In the genomic region with DNA sequence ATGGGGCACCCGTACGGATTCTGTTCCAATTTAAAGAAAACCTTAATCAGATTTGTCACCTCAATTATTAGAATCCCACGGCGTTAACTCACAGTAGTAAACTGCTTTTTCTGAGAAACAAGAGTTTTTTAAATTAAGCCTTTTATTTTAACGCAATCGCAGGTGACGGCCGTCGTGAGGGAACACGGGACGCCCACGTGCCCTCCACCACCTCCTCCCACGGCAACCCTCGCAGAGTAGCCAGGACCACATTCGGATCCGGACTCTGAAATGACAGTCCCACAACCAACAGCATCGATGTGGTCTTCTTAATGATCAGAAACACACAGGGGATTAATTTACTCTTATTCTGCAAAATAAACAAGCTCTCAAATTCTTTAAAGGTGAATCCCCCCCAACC, we compare ENCODE assay signal across 28 cellular contexts. TPM values are rescaled to one million over a fixed set of nuclear protein-coding genes. Genes with fewer than 3 reads are reported as not detected.
"Had no signal": no experiment of that assay in that cellular context is flagged by ENCODE, and none has a peak within 500 bp of the region (broad histone marks: within the 10 kb centered on the region; RNA-seq: fewer than 3 reads in every experiment).

No MANE protein-coding gene starts in this region.

- H3K4me3 ChIP-seq: breast epithelium, esophagus muscularis mucosa, heart left ventricle, neural progenitor cell, psoas muscle, sigmoid colon, transverse colon had no signal

- FAIRE-seq: small intestine had no signal

- H3K27ac ChIP-seq: breast epithelium, esophagus muscularis mucosa, foreskin keratinocyte, heart left ventricle, neural progenitor cell, parathyroid adenoma, psoas muscle, sigmoid colon, transverse colon had no signal

- H3K9me3 ChIP-seq: breast epithelium, esophagus muscularis mucosa, psoas muscle, sigmoid colon, transverse colon had no signal

- H3K27me3 ChIP-seq: breast epithelium, esophagus muscularis mucosa, foreskin keratinocyte, heart left ventricle, neural progenitor cell, sigmoid colon, transverse colon had no signal

- H3K36me3 ChIP-seq: breast epithelium, neural progenitor cell, transverse colon had no signal

- ATAC-seq: activated CD4-positive, alpha-beta T cell treated with anti-CD3 and anti-CD28 coated beads for 36 hours; activated naive CD4-positive, alpha-beta T cell treated with anti-CD3 and anti-CD28 coated beads, Interleukin-2, amount 50 U/mL, for 72 hours; activated T-cell treated with anti-CD3 and anti-CD28 coated beads, Interleukin-2, amount 50 U/mL, for 72 hours; foreskin keratinocyte; natural killer cell; psoas muscle had no signal

- DNase-seq: activated CD4-positive, alpha-beta T cell treated with anti-CD3 and anti-CD28 coated beads for 36 hours; activated CD4-positive, alpha-beta T cell treated with anti-CD3 and anti-CD28 coated beads, Interleukin-2, amount 50 U/mL, for 4 hours; activated CD4-positive, CD25-positive, alpha-beta regulatory T cell; activated naive CD4-positive, alpha-beta T cell; activated T-cell treated with anti-CD3 and anti-CD28 coated beads for 4 hours; activated T-cell treated with anti-CD3 and anti-CD28 coated beads, Interleukin-2, amount 50 U/mL, for 72 hours; central memory CD4-positive, alpha-beta T cell; foreskin keratinocyte; heart left ventricle; hypothalamus; immature natural killer cell; natural killer cell; occipital lobe; sigmoid colon; small intestine; stimulated activated CD4-positive, alpha-beta T cell treated with anti-CD3 and anti-CD28 coated beads, Interleukin-1b, Interleukin-23, amount 100 ng/mL, for 48 hours; stimulated activated CD4-positive, alpha-beta T cell treated with anti-CD3 and anti-CD28 coated beads, Interleukin-4, amount 100 ng/mL, for 4 hours; stimulated activated naive CD4-positive, alpha-beta T cell treated with Interleukin-2 at 50 U/mL for 16 hours had no signal

- H3K9ac ChIP-seq: neural progenitor cell, parathyroid adenoma had no signal

- H3K4me1 ChIP-seq: breast epithelium, foreskin keratinocyte, parathyroid adenoma had no signal

- H3K4me2 ChIP-seq: neural progenitor cell had no signal

RNA-seq across cellular contexts. Expression of gene GPR146, which starts 22.0 kb away (rescaled TPM):
- total RNA-seq: foreskin keratinocyte had no signal
- polyA plus RNA-seq: foreskin keratinocyte had no signal

RNA-seq across cellular contexts. Expression of gene CYP2W1, which starts 39.4 kb away (rescaled TPM):
- total RNA-seq: activated CD4-positive, alpha-beta T cell treated with anti-CD3 and anti-CD28 coated beads for 36 hours; activated naive CD4-positive, alpha-beta T cell treated with anti-CD3 and anti-CD28 coated beads, Interleukin-2, amount 50 U/mL, for 72 hours; activated T-cell treated with anti-CD3 and anti-CD28 coated beads, Interleukin-2, amount 50 U/mL, for 72 hours; breast epithelium; foreskin keratinocyte; heart left ventricle; kidney epithelial cell; natural killer cell; occipital lobe; psoas muscle; T-helper 2 cell treated with Interferon-gamma antibody and Interleukin-4, amounts not matched to agents 100 ng/mL and 5 ng/mL, for 36 hours; temporal lobe had no signal
- polyA plus RNA-seq: foreskin keratinocyte, heart left ventricle, immature natural killer cell, psoas muscle had no signal
